18 cellular contexts compared by ENCODE assay signal in genomic region chr4:84803121-84803520, GRCh38.
A peak's percentile ranks its signal among the peaks of the same experiment; 100 is the strongest.
DNase-seq lines count a peak whose midpoint lies in the region; ATAC-seq, FAIRE-seq and TF ChIP-seq lines count a peak whose summit lies in the region.
"Had no signal": no experiment of that assay in that cellular context is flagged by ENCODE, and none has a peak within 500 bp of the region (broad histone marks: within the 10 kb centered on the region; RNA-seq: fewer than 3 reads in every experiment).

No MANE protein-coding gene starts in this region.

- H3K36me3 Mint-ChIP-seq in astrocyte (ENCODE audit: low read depth, unreplicated experiment) (peaks cover 13% of the 10 kb centered on the region), endothelial cell (ENCODE audit: low read depth, unreplicated experiment) (peaks cover 19% of the 10 kb centered on the region)
- no peaks in the 10 kb centered on the region for H3K36me3 Mint-ChIP-seq in effector memory CD8-positive, alpha-beta T cell (ENCODE audit: insufficient read depth)
- H3K36me3 Mint-ChIP-seq: CD4-positive, alpha-beta memory T cell had no signal

- H3K4me1 ChIP-seq in astrocyte (ENCODE audit: insufficient read depth, low read length): peaks cover 9% of the 10 kb centered on the region
- H3K4me1 ChIP-seq: HAP-1 had no signal

- no peaks in the 10 kb centered on the region for H3K9me3 ChIP-seq in astrocyte (ENCODE audit: insufficient read depth, low read depth, low read length)
- H3K9me3 ChIP-seq: HAP-1 had no signal

- no peaks in the 10 kb centered on the region for H3K9me3 Mint-ChIP-seq in astrocyte (ENCODE audit: unreplicated experiment)
- H3K9me3 Mint-ChIP-seq in endothelial cell (ENCODE audit: unreplicated experiment): no peaks in the 10 kb centered on the region
- peaks cover 0 to 7% of the 10 kb centered on the region in 2 donors for H3K9me3 Mint-ChIP-seq in effector memory CD8-positive, alpha-beta T cell
- H3K9me3 Mint-ChIP-seq: HFFc6 had no signal

- no peaks in the 10 kb centered on the region for H3K79me2 ChIP-seq in astrocyte (ENCODE audit: insufficient read depth, low read length)

- H2AFZ ChIP-seq in astrocyte (ENCODE audit: low read depth, low read length): no peak overlapping the region

- no peak overlapping the region for H3K4me3 Mint-ChIP-seq in astrocyte (ENCODE audit: unreplicated experiment)
- peak overlapping the region; percentile 21 for H3K4me3 Mint-ChIP-seq in endothelial cell (ENCODE audit: unreplicated experiment)
- no peak overlapping the region for H3K4me3 Mint-ChIP-seq in effector memory CD8-positive, alpha-beta T cell
- H3K4me3 Mint-ChIP-seq: CD4-positive, alpha-beta memory T cell had no signal

- no peaks in the 10 kb centered on the region for H3K27me3 ChIP-seq in astrocyte (ENCODE audit: insufficient read depth, low read length)

- peaks cover 5% of the 10 kb centered on the region for H4K20me1 ChIP-seq in astrocyte (ENCODE audit: insufficient read depth, low read length)

- TF ChIP-seq CTCF in astrocyte (IDR thresholded peaks at IDR 0.05; ENCODE audit: insufficient read depth, low read depth, low read length) (no peak), endothelial cell (IDR thresholded peaks at IDR 0.05; ENCODE audit: unreplicated experiment) (no peak), RWPE1 (conservative IDR thresholded peaks at IDR 0.05; ENCODE audit: low read depth) (no peak)

- H3K27me3 Mint-ChIP-seq in astrocyte (ENCODE audit: low read depth, unreplicated experiment): no peaks in the 10 kb centered on the region
- H3K27me3 Mint-ChIP-seq in endothelial cell (ENCODE audit: unreplicated experiment): peaks cover 1% of the 10 kb centered on the region
- no peaks in the 10 kb centered on the region for H3K27me3 Mint-ChIP-seq in effector memory CD8-positive, alpha-beta T cell
- H3K27me3 Mint-ChIP-seq: CD4-positive, alpha-beta memory T cell had no signal

- peak overlapping the region; percentile 63 for H3K27ac ChIP-seq in astrocyte (ENCODE audit: low read depth, low read length)
- H3K27ac ChIP-seq in RWPE1: no peak overlapping the region

- no peak for ATAC-seq in effector memory CD8-positive, alpha-beta T cell (replicated peaks)

- no peak for DNase-seq in astrocyte (ENCODE audit: low read depth)
- no peak for DNase-seq in endothelial cell (ENCODE audit: low spot score)
- peak; percentile 12 to 68 for DNase-seq in lung microvascular endothelial cell (ENCODE audit: low read depth in 2 of 2)
- DNase-seq in effector CD4-positive, alpha-beta T cell: no peak
- DNase-seq in NAMALWA (ENCODE audit: low spot score): no peak
- DNase-seq in RWPE1 (ENCODE audit: low spot score): no peak
- DNase-seq in effector memory CD8-positive, alpha-beta T cell: no peak
- DNase-seq: C1 segment of cervical spinal cord; Calu3; CD4-positive, alpha-beta memory T cell; COR-L47; DMS53; DMS79 treated with DMSO at 0.1 percent for 48 hours; GF-D8; GOT3 had no signal

- H3K4me1 Mint-ChIP-seq in astrocyte (ENCODE audit: low read depth, unreplicated experiment): no peaks in the 10 kb centered on the region
- H3K4me1 Mint-ChIP-seq in endothelial cell (ENCODE audit: unreplicated experiment): peaks cover 3% of the 10 kb centered on the region
- H3K4me1 Mint-ChIP-seq in effector memory CD8-positive, alpha-beta T cell (ENCODE audit: low read depth in 2 of 2): no peaks in the 10 kb centered on the region
- H3K4me1 Mint-ChIP-seq: CD4-positive, alpha-beta memory T cell had no signal

- CTCF ChIA-PET in RWPE1 (lab: Yijun Ruan, JAX): interaction anchor here (0.6 kb wide), 1 partner anchor 86 kb away, joined by 6 read pairs; no protein-coding TSS in a partner anchor

- no peak overlapping the region for H3K4me3 ChIP-seq in astrocyte (ENCODE audit: insufficient read depth, low read depth, low read length)
- H3K4me3 ChIP-seq: HAP-1 had no signal

- POLR2A ChIA-PET in RWPE1 (lab: Yijun Ruan, JAX; ENCODE audit: low non-redundant PET): no interaction called here

- no peak overlapping the region for H3K27ac Mint-ChIP-seq in astrocyte (ENCODE audit: unreplicated experiment)
- peak overlapping the region; percentile 48 for H3K27ac Mint-ChIP-seq in endothelial cell (ENCODE audit: unreplicated experiment)
- H3K27ac Mint-ChIP-seq in effector memory CD8-positive, alpha-beta T cell: no peak overlapping the region
- H3K27ac Mint-ChIP-seq: CD4-positive, alpha-beta memory T cell had no signal

- no peaks in the 10 kb centered on the region for H3K36me3 ChIP-seq in astrocyte (ENCODE audit: insufficient read depth, low read length)

- no peak for FAIRE-seq in astrocyte (lab: Jason Lieb, UNC)
- FAIRE-seq: GM12892 had no signal

- H3K4me2 ChIP-seq in astrocyte (ENCODE audit: low read length): no peak overlapping the region

- H3K9ac ChIP-seq in astrocyte (ENCODE audit: low read length): no peak overlapping the region

Comparison
In these comparisons a context has a peak if more than half of its experiments do, and no peak if none do; other contexts are left out.
1. DNase-seq: peak in lung microvascular endothelial cell (2 of 2); none in astrocyte (single experiment), endothelial cell (single experiment), effector CD4-positive, alpha-beta T cell (single experiment), NAMALWA (single experiment), RWPE1 (single experiment) and effector memory CD8-positive, alpha-beta T cell (0 of 3).